ENCODE assay signal across 19 cellular contexts in genomic region chr2:140895378-140895777, GRCh38.
DNase-seq lines count a peak whose midpoint lies in the region.
"Had no signal": no experiment of that assay in that cellular context is flagged by ENCODE, and none has a peak within 500 bp of the region (broad histone marks: within the 10 kb centered on the region; RNA-seq: fewer than 3 reads in every experiment).

No MANE protein-coding gene starts in this region.

- H4K5ac ChIP-seq in mesendoderm (ENCODE audit: low read length) = no peak overlapping the region

- H3K9ac ChIP-seq in HUES48 (ENCODE audit: low read depth, low read length) (no peak overlapping the region), mesendoderm (ENCODE audit: low read length) (no peak overlapping the region)
- H3K9ac ChIP-seq: GM23248 had no signal

- no peaks in the 10 kb centered on the region for H3K27me3 ChIP-seq in HUES48 (ENCODE audit: control insufficient read depth, insufficient read depth, low read length)
- no peaks in the 10 kb centered on the region for H3K27me3 ChIP-seq in mesendoderm (ENCODE audit: insufficient read depth, low read length, poor library complexity)
- H3K27me3 ChIP-seq: SJSA1 had no signal

- no peak overlapping the region for H3K4me2 ChIP-seq in mesendoderm (ENCODE audit: low read length)
- H3K4me2 ChIP-seq: A549 had no signal

- no peaks in the 10 kb centered on the region for H3K79me2 ChIP-seq in mesendoderm (ENCODE audit: control insufficient read depth, insufficient read depth, low read length)

- H2BK5ac ChIP-seq in mesendoderm (ENCODE audit: low read length) = no peak overlapping the region

- H3K9me3 ChIP-seq in HUES48 (ENCODE audit: control insufficient read depth, insufficient read depth, low read length) = no peaks in the 10 kb centered on the region
- H3K9me3 ChIP-seq: A549, SJSA1 had no signal

- H3K18ac ChIP-seq in mesendoderm (ENCODE audit: low read length) = no peak overlapping the region

- WGBS in mesendoderm (ENCODE audit: extremely low coverage, insufficient coverage, low lambda C conversion rate) = no CpG with 5 or more reads among the region's 9 CpGs

- H3K36me3 ChIP-seq in HUES48 (ENCODE audit: control insufficient read depth, insufficient read depth, low read length) (no peaks in the 10 kb centered on the region), mesendoderm (ENCODE audit: control insufficient read depth, insufficient read depth, low read length) (no peaks in the 10 kb centered on the region)
- H3K36me3 ChIP-seq: SJSA1 had no signal

- no peak overlapping the region for H2AK5ac ChIP-seq in mesendoderm (ENCODE audit: low read length)

- no peak overlapping the region for H2BK120ac ChIP-seq in mesendoderm (ENCODE audit: low read depth, low read length)

- H3K23ac ChIP-seq in mesendoderm (ENCODE audit: low read length) = no peak overlapping the region

- H2BK15ac ChIP-seq in mesendoderm (replicated peaks; ENCODE audit: low read depth) = no peak overlapping the region

- no peak overlapping the region for H3K56ac ChIP-seq in mesendoderm (ENCODE audit: low read length)

- H3K4ac ChIP-seq in mesendoderm (ENCODE audit: low read depth, low read length) = no peak overlapping the region

- no peak overlapping the region for H3K27ac ChIP-seq in HUES48 (ENCODE audit: low read depth, low read length)
- no peak overlapping the region for H3K27ac ChIP-seq in mesendoderm (ENCODE audit: low read depth, low read length)
- H3K27ac ChIP-seq: A549, C4-2B, GM23248, SJSA1 had no signal

- H3K4me3 ChIP-seq in HUES48 (ENCODE audit: low read depth, low read length) (peak overlapping the region; percentile 34; the same call in 1 of the 2 replicates), mesendoderm (ENCODE audit: low read length) (no peak overlapping the region)
- H3K4me3 ChIP-seq: A549, GM12878, GM23248, SJSA1 had no signal

- no peaks in the 10 kb centered on the region for H3K79me1 ChIP-seq in mesendoderm (ENCODE audit: low read length)

- H4K8ac ChIP-seq in mesendoderm (ENCODE audit: low read depth, low read length) = no peak overlapping the region

- H3K4me1 ChIP-seq in HUES48 (ENCODE audit: control insufficient read depth, insufficient read depth, low read length) (peaks cover 18% of the 10 kb centered on the region), mesendoderm (ENCODE audit: control insufficient read depth, low read depth, low read length) (peaks cover 1% of the 10 kb centered on the region)
- H3K4me1 ChIP-seq: A549 had no signal

- DNase-seq in NCI-H2171 treated with DMSO at 0.1 percent for 48 hours (lab: John Stamatoyannopoulos, UW) = peak; percentile 47
- no peak for DNase-seq in NCI-H2171 (lab: John Stamatoyannopoulos, UW)
- peak; percentile 1 for DNase-seq in NCI-H69 (lab: John Stamatoyannopoulos, UW)
- peak; percentile 50 for DNase-seq in mesendoderm
- no peak for DNase-seq in stimulated activated CD4-positive, alpha-beta T cell treated with anti-CD3 and anti-CD28 coated beads, Interleukin-12 subunit alpha, Interleukin-12 subunit beta, amount 100 ng/mL, for 4 hours
- DNase-seq in NCI-H526 treated with DMSO at 0.1 percent for 48 hours (lab: John Stamatoyannopoulos, UW) = no peak
- no peak for DNase-seq in cerebellar cortex (ENCODE audit: low spot score)
- DNase-seq: DMS53, GM23248, Kasumi-1, NCI-H1105 treated with DMSO at 0.1 percent for 48 hours, NCI-H187, NCI-H345, PC-3 had no signal

Comparison
In these comparisons a context has a peak if more than half of its experiments do, and no peak if none do; other contexts are left out.
1. DNase-seq: peak in NCI-H2171 treated with DMSO at 0.1 percent for 48 hours (single experiment), NCI-H69 (single experiment) and mesendoderm (single experiment); none in NCI-H2171 (single experiment), stimulated activated CD4-positive, alpha-beta T cell treated with anti-CD3 and anti-CD28 coated beads, Interleukin-12 subunit alpha, Interleukin-12 subunit beta, amount 100 ng/mL, for 4 hours (single experiment), NCI-H526 treated with DMSO at 0.1 percent for 48 hours (single experiment) and cerebellar cortex (single experiment).